13 cellular contexts compared by ENCODE assay signal in the genomic region with DNA sequence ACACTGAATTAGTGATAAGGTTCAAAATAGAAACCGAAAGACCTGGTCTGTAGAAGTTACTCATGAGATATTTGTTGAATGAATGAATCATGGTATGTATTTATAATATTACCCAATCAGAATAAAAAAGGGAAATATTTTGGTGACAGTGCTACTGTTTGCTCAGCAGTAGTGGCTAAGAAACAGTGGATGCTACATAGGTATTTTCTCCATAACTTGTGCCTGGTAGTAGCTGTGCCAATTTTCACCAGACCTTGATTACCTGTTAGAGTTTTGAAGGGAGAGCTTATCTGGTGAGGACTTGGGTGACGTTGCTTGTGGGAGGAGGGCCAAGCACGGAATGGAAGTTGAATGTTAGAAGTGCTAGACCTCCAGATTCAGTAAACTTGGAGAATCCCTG. TPM values are rescaled to one million over a fixed set of nuclear protein-coding genes. Genes with fewer than 3 reads are reported as not detected.
A peak's percentile ranks its signal among the peaks of the same experiment; 100 is the strongest.
DNase-seq lines count a peak whose midpoint lies in the region; ATAC-seq and TF ChIP-seq lines count a peak whose summit lies in the region.
"Had no signal": no experiment of that assay in that cellular context is flagged by ENCODE, and none has a peak within 500 bp of the region (broad histone marks: within the 10 kb centered on the region; RNA-seq: fewer than 3 reads in every experiment).

No MANE protein-coding gene starts in this region.

- intact Hi-C loops in heart right ventricle (cut with DNase I) (loop anchor here in 2 of 10 donors (5.0 kb wide), 2 partner anchors 33 to 43 kb away; no protein-coding TSS in a partner anchor), left ventricle myocardium superior (cut with micrococcal nuclease) (no loop called here), upper lobe of right lung (cut with DNase I) (no loop called here)

- H3K27ac Mint-ChIP-seq in WTC11 = peak overlapping the region; percentile 60; the same call in 1 of the 2 replicates

- CTCF ChIA-PET in WTC11 (lab: Charles Lee) = interaction anchor here (0.7 to 1.9 kb wide), 6 partner anchors 11 to 101 kb away, joined by 3 to 10 read pairs (median 4); no protein-coding TSS in a partner anchor

- ATAC-seq in heart right ventricle (no peak), left ventricle myocardium superior (no peak), WTC11 (no peak), upper lobe of right lung (peak; percentile 37), GM21528 (IDR thresholded peaks at IDR 0.05; ENCODE audit: low FRiP score, unreplicated experiment) (no peak), GM19397 (IDR thresholded peaks at IDR 0.05; ENCODE audit: unreplicated experiment) (no peak), HG03095 (IDR thresholded peaks at IDR 0.05; ENCODE audit: unreplicated experiment) (no peak)

- H3K36me3 Mint-ChIP-seq in WTC11 = peaks cover 10% of the 10 kb centered on the region

- DNase-seq in heart right ventricle (no peak), left ventricle myocardium superior (no peak), WTC11 (ENCODE audit: low spot score) (no peak), iris pigment epithelial cell (ENCODE audit: low read depth) (peak; percentile 79), upper lobe of right lung (no peak)
- DNase-seq: activated effector memory CD4-positive, alpha-beta T cell treated with Interleukin-2 at 50 U/mL for 16 hours; NCI-H1092; NCI-H69; SK-N-SH; stimulated activated CD4-positive, alpha-beta T cell treated with anti-CD3 and anti-CD28 coated beads, Interleukin-2, amount 100 ng/mL, for 48 hours had no signal

- 30 to 64% methylated on average over 3 of the region's 3 CpGs for WGBS in heart right ventricle, 2 donors

- H3K9me3 ChIP-seq in heart right ventricle (no peaks in the 10 kb centered on the region), upper lobe of right lung (no peaks in the 10 kb centered on the region)
- H3K9me3 ChIP-seq: SK-N-SH had no signal

- H3K27me3 ChIP-seq in heart right ventricle (no peaks in the 10 kb centered on the region), upper lobe of right lung (no peaks in the 10 kb centered on the region)

- H3K4me1 ChIP-seq in heart right ventricle (peaks cover 39 to 100% (median 86%) of the 10 kb centered on the region in 9 donors), upper lobe of right lung (peaks cover 71% of the 10 kb centered on the region)

- TF ChIP-seq CTCF in heart right ventricle (IDR thresholded peaks at IDR 0.05) (no peak), WTC11 (IDR thresholded peaks at IDR 0.05) (no peak), upper lobe of right lung (IDR thresholded peaks at IDR 0.05) (no peak)

- peaks cover 15% of the 10 kb centered on the region for H3K4me1 Mint-ChIP-seq in WTC11

- POLR2A ChIA-PET in WTC11 (lab: Charles Lee) = no interaction called here

- H3K4me3 ChIP-seq in heart right ventricle (no peak overlapping the region), upper lobe of right lung (no peak overlapping the region)

- peak overlapping the region in 6 of 10 donors; percentile 37 to 91 (median 90) for H3K27ac ChIP-seq in heart right ventricle
- no peak overlapping the region for H3K27ac ChIP-seq in upper lobe of right lung

- H3K4me3 Mint-ChIP-seq in WTC11 = no peak overlapping the region

- H3K27me3 Mint-ChIP-seq in WTC11 (ENCODE audit: low read depth) = no peaks in the 10 kb centered on the region

- H3K36me3 ChIP-seq in heart right ventricle (peaks cover 0 to 42% (median 0%) of the 10 kb centered on the region in 9 donors), upper lobe of right lung (peaks cover 28% of the 10 kb centered on the region)

- no peaks in the 10 kb centered on the region for H3K9me3 Mint-ChIP-seq in WTC11

TF ChIP-seq in WTC11, 78 proteins besides CTCF, POLR2A, EP300 and RAD21:
- no peak for TF ChIP-seq GABPB1 (CRISPR knock-in tag; IDR thresholded peaks at IDR 0.05)
- TF ChIP-seq MXD4 (CRISPR knock-in tag; IDR thresholded peaks at IDR 0.05; ENCODE audit: borderline replicate concordance) = no peak
- no peak for TF ChIP-seq CREB1 (CRISPR knock-in tag; IDR thresholded peaks at IDR 0.05)
- no peak for TF ChIP-seq SP1 (CRISPR knock-in tag; conservative IDR thresholded peaks at IDR 0.05)
- TF ChIP-seq, protein P1, sequence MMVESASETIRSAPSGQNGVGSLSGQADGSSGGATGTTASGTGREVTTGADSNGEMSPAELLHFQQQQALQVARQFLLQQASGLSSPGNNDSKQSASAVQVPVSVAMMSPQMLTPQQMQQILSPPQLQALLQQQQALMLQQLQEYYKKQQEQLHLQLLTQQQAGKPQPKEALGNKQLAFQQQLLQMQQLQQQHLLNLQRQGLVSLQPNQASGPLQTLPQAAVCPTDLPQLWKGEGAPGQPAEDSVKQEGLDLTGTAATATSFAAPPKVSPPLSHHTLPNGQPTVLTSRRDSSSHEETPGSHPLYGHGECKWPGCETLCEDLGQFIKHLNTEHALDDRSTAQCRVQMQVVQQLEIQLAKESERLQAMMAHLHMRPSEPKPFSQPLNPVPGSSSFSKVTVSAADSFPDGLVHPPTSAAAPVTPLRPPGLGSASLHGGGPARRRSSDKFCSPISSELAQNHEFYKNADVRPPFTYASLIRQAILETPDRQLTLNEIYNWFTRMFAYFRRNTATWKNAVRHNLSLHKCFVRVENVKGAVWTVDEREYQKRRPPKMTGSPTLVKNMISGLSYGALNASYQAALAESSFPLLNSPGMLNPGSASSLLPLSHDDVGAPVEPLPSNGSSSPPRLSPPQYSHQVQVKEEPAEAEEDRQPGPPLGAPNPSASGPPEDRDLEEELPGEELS (CRISPR knock-in tag; IDR thresholded peaks at IDR 0.05) = no peak
- no peak for TF ChIP-seq MAX (CRISPR knock-in tag; IDR thresholded peaks at IDR 0.05)
- no peak for TF ChIP-seq NFATC4 (CRISPR knock-in tag; IDR thresholded peaks at IDR 0.05)
- TF ChIP-seq IRF2 (CRISPR knock-in tag; IDR thresholded peaks at IDR 0.05; ENCODE audit: borderline replicate concordance, low read depth) = no peak
- TF ChIP-seq CBFB (CRISPR knock-in tag; IDR thresholded peaks at IDR 0.05; ENCODE audit: low read depth) = no peak
- TF ChIP-seq, protein P2, sequence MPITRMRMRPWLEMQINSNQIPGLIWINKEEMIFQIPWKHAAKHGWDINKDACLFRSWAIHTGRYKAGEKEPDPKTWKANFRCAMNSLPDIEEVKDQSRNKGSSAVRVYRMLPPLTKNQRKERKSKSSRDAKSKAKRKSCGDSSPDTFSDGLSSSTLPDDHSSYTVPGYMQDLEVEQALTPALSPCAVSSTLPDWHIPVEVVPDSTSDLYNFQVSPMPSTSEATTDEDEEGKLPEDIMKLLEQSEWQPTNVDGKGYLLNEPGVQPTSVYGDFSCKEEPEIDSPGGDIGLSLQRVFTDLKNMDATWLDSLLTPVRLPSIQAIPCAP (CRISPR knock-in tag; IDR thresholded peaks at IDR 0.05) = no peak

RNA-seq across cellular contexts. Expression of gene LIMD1, which starts 14.3 kb away (rescaled TPM):
- 10 to 100 TPM; 24.1 to 47.6 (median 35.5) TPM for total RNA-seq in heart right ventricle
- polyA plus RNA-seq in heart right ventricle = 10 to 100 TPM in 1 of 2 donors, 1 to 10 TPM in 1; 6.1 to 21.7 TPM
- 31.9 TPM for total RNA-seq in left ventricle myocardium superior
- 35.6 to 41.7 TPM (median 36.5 TPM) in 3 replicates for total RNA-seq in WTC11 (2021)
- total RNA-seq in upper lobe of right lung = 103 TPM
